In the genomic region with DNA sequence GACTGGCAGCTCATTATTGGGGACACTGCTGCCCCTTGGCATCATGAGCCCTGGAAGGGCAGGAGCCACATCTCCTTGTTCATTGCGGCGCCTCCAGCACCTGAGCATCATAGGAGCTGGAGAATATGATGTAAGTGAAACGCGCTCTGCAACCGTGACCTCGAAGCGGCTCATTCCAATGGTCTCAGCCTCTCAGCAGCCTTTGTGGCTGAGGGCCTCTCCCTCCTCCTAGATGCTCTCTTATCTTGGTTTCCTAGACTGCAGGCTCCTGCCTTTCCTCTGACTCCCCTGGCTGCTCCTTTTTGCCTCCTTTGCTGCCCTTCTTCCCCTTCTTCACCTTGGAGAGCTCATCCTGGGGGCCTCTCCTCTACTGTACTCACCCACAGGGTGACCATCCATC, we compare ENCODE assay signal across 26 cellular contexts.
"Had no signal": no experiment of that assay in that cellular context is flagged by ENCODE, and none has a peak within 500 bp of the region (broad histone marks: within the 10 kb centered on the region; RNA-seq: fewer than 3 reads in every experiment).

No MANE protein-coding gene starts in this region.

- ATAC-seq: activated CD4-positive, CD25-positive, alpha-beta regulatory T cell treated with anti-CD3 and anti-CD28 coated beads, Interleukin-2, amount 50 U/mL, for 24 hours; activated CD8-positive, alpha-beta T cell treated with anti-CD3 and anti-CD28 coated beads for 36 hours; activated T-cell treated with anti-CD3 and anti-CD28 coated beads, Interleukin-2, amount 50 U/mL, for 4 hours; activated T-helper 17 cell treated with anti-CD3 and anti-CD28 coated beads, Interleukin-2, amount 50 U/mL, for 72 hours; body of pancreas; gastroesophageal sphincter; T-cell had no signal

- H3K36me3 ChIP-seq: colonic mucosa, esophagus squamous epithelium, gastroesophageal sphincter, WERI-Rb-1 had no signal

- H3K27me3 ChIP-seq: body of pancreas, colonic mucosa had no signal

- H3K27ac ChIP-seq: body of pancreas, colonic mucosa, epithelial cell of prostate, esophagus squamous epithelium, gastroesophageal sphincter, WERI-Rb-1 had no signal

- H3K4me1 ChIP-seq: body of pancreas, colonic mucosa, esophagus squamous epithelium, gastroesophageal sphincter had no signal

- DNase-seq: activated B cell treated with CpG ODN at 0.5 μM for 24 hours; activated CD4-positive, alpha-beta T cell treated with anti-CD3 and anti-CD28 coated beads for 48 hours; activated CD4-positive, alpha-beta T cell treated with anti-CD3 and anti-CD28 coated beads, Interleukin-2, amount 50 U/mL, for 1 hour; activated CD4-positive, alpha-beta T cell treated with anti-CD3 and anti-CD28 coated beads, Interleukin-2, amount 50 U/mL, for 48 hours; activated CD8-positive, alpha-beta memory T cell treated with anti-CD3 and anti-CD28 coated beads for 24 hours; activated CD8-positive, alpha-beta T cell treated with anti-CD3 and anti-CD28 coated beads for 36 hours; activated effector memory CD4-positive, alpha-beta T cell treated with Interleukin-2 at 50 U/mL for 16 hours; activated gamma-delta T cell treated with Interleukin-2 at 50 U/mL for 16 hours; activated naive CD4-positive, alpha-beta T cell treated with anti-CD3 and anti-CD28 coated beads, Interleukin-2, amount 50 U/mL, for 16 hours; activated naive CD4-positive, alpha-beta T cell treated with Interleukin-2 at 50 U/mL for 16 hours; activated T-cell treated with anti-CD3 and anti-CD28 coated beads, Interleukin-2, amount 50 U/mL, for 4 hours; amygdala; body of pancreas; central memory CD4-positive, alpha-beta T cell; cerebellar nuclear complex; colonic mucosa; effector CD8-positive, alpha-beta T cell; esophagus squamous epithelium; foreskin melanocyte; T-cell; T1000; WERI-Rb-1 had no signal

- H3K9me3 ChIP-seq: body of pancreas, colonic mucosa, esophagus squamous epithelium, gastroesophageal sphincter had no signal

- H3K4me3 ChIP-seq: body of pancreas, colonic mucosa, esophagus squamous epithelium, gastroesophageal sphincter had no signal
